ENCODE assay signal across 1 cellular context in the genomic region with DNA sequence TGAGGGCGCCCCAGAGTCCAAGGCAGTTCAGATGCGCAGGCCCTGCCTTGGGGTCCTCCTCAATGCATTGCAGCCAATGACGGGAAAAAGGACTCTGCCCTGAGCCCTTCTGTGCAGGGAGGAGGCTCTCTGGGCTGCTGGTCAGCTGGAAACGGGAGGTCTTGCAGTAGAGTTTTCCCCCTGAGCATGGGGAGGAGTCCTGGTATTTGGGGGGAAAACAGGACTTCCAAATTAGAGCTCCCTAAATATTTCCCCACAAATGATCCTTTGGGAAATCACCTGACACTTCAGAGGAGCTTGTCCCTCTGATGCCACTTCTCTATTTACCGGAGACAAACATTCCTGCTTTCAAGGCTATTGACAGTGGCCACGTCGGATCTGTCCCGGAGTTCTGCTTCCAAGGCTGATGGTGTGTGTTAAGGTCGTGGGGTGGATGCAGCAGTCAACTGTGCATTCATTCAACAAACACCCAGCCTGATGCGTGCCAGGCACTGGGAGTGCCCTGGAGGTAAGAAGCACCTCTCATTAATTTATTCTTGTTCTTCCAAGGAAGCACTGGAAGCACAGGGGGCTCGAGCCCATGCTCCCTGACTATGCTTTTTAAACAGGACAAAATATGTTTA.
TF ChIP-seq lines count a peak whose summit lies in the region.

No MANE protein-coding gene starts in this region.

TF ChIP-seq in HepG2, 621 proteins besides CTCF, POLR2A, EP300 and RAD21 (continued from another document and continues in another):
- TF ChIP-seq, protein P1, sequence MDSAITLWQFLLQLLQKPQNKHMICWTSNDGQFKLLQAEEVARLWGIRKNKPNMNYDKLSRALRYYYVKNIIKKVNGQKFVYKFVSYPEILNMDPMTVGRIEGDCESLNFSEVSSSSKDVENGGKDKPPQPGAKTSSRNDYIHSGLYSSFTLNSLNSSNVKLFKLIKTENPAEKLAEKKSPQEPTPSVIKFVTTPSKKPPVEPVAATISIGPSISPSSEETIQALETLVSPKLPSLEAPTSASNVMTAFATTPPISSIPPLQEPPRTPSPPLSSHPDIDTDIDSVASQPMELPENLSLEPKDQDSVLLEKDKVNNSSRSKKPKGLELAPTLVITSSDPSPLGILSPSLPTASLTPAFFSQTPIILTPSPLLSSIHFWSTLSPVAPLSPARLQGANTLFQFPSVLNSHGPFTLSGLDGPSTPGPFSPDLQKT (CRISPR knock-in tag; IDR thresholded peaks at IDR 0.05; ENCODE audit: borderline replicate concordance) = no peak
- TF ChIP-seq, protein P2, sequence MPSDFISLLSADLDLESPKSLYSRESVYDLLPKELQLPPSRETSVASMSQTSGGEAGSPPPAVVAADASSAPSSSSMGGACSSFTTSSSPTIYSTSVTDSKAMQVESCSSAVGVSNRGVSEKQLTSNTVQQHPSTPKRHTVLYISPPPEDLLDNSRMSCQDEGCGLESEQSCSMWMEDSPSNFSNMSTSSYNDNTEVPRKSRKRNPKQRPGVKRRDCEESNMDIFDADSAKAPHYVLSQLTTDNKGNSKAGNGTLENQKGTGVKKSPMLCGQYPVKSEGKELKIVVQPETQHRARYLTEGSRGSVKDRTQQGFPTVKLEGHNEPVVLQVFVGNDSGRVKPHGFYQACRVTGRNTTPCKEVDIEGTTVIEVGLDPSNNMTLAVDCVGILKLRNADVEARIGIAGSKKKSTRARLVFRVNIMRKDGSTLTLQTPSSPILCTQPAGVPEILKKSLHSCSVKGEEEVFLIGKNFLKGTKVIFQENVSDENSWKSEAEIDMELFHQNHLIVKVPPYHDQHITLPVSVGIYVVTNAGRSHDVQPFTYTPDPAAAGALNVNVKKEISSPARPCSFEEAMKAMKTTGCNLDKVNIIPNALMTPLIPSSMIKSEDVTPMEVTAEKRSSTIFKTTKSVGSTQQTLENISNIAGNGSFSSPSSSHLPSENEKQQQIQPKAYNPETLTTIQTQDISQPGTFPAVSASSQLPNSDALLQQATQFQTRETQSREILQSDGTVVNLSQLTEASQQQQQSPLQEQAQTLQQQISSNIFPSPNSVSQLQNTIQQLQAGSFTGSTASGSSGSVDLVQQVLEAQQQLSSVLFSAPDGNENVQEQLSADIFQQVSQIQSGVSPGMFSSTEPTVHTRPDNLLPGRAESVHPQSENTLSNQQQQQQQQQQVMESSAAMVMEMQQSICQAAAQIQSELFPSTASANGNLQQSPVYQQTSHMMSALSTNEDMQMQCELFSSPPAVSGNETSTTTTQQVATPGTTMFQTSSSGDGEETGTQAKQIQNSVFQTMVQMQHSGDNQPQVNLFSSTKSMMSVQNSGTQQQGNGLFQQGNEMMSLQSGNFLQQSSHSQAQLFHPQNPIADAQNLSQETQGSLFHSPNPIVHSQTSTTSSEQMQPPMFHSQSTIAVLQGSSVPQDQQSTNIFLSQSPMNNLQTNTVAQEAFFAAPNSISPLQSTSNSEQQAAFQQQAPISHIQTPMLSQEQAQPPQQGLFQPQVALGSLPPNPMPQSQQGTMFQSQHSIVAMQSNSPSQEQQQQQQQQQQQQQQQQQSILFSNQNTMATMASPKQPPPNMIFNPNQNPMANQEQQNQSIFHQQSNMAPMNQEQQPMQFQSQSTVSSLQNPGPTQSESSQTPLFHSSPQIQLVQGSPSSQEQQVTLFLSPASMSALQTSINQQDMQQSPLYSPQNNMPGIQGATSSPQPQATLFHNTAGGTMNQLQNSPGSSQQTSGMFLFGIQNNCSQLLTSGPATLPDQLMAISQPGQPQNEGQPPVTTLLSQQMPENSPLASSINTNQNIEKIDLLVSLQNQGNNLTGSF (CRISPR knock-in tag; IDR thresholded peaks at IDR 0.05) = no peak
- TF ChIP-seq, protein P3, sequence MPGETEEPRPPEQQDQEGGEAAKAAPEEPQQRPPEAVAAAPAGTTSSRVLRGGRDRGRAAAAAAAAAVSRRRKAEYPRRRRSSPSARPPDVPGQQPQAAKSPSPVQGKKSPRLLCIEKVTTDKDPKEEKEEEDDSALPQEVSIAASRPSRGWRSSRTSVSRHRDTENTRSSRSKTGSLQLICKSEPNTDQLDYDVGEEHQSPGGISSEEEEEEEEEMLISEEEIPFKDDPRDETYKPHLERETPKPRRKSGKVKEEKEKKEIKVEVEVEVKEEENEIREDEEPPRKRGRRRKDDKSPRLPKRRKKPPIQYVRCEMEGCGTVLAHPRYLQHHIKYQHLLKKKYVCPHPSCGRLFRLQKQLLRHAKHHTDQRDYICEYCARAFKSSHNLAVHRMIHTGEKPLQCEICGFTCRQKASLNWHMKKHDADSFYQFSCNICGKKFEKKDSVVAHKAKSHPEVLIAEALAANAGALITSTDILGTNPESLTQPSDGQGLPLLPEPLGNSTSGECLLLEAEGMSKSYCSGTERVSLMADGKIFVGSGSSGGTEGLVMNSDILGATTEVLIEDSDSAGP (CRISPR knock-in tag; IDR thresholded peaks at IDR 0.05; ENCODE audit: borderline replicate concordance) = peak; percentile 79
- TF ChIP-seq TSC22D2 (CRISPR knock-in tag; IDR thresholded peaks at IDR 0.05; ENCODE audit: borderline replicate concordance) (no peak; the same call in 1 of the 2 replicates), ZNF546 (CRISPR knock-in tag; conservative IDR thresholded peaks at IDR 0.05) (0 out of 2 replicates have a peak, but pooled peaks have one; percentile 31), MAZ (IDR thresholded peaks at IDR 0.05; ENCODE audit: borderline replicate concordance, low read depth, low read length) (peak; percentile 64), MAZ (CRISPR knock-in tag; IDR thresholded peaks at IDR 0.05; ENCODE audit: low read depth) (peak; percentile 78), ZNF747 (CRISPR knock-in tag; IDR thresholded peaks at IDR 0.05; ENCODE audit: borderline replicate concordance) (peak; percentile 93; the same call in 1 of the 2 replicates), ZKSCAN1 (IDR thresholded peaks at IDR 0.05; ENCODE audit: low read length) (peak; percentile 81), SP140L (CRISPR knock-in tag; IDR thresholded peaks at IDR 0.05; ENCODE audit: borderline replicate concordance) (0 out of 2 replicates have a peak, but pooled peaks have one; percentile 40), CBFB (CRISPR knock-in tag; IDR thresholded peaks at IDR 0.05) (peak; percentile 92), MTF2 (CRISPR knock-in tag; IDR thresholded peaks at IDR 0.05; ENCODE audit: borderline replicate concordance) (no peak), ZNF12 (CRISPR knock-in tag; IDR thresholded peaks at IDR 0.05) (peak; percentile 76), NR2C2 (CRISPR knock-in tag; IDR thresholded peaks at IDR 0.05; ENCODE audit: borderline replicate concordance) (peak; percentile 51; the same call in 1 of the 2 replicates), ZNF558 (CRISPR knock-in tag; IDR thresholded peaks at IDR 0.05; ENCODE audit: borderline replicate concordance) (peak; percentile 69; the same call in 1 of the 2 replicates), PHF5A (CRISPR knock-in tag; IDR thresholded peaks at IDR 0.05; ENCODE audit: low read depth, unreplicated experiment) (peak; percentile 86), HNRNPLL (IDR thresholded peaks at IDR 0.05; ENCODE audit: low read depth, low read length, poor library complexity, severe bottlenecking) (no peak), GTF3A (CRISPR knock-in tag; conservative IDR thresholded peaks at IDR 0.05) (no peak), ZNF550 (CRISPR knock-in tag; IDR thresholded peaks at IDR 0.05; ENCODE audit: borderline replicate concordance) (no peak), CAMTA2 (CRISPR knock-in tag; IDR thresholded peaks at IDR 0.05; ENCODE audit: borderline replicate concordance) (no peak), ZNF780A (CRISPR knock-in tag; IDR thresholded peaks at IDR 0.05) (peak; percentile 69; the same call in 1 of the 2 replicates), CC2D1A (CRISPR knock-in tag; IDR thresholded peaks at IDR 0.05) (no peak), CEBPB (IDR thresholded peaks at IDR 0.05; ENCODE audit: borderline replicate concordance, low read depth, low read length) (peak; percentile 65), ZNF879 (CRISPR knock-in tag; IDR thresholded peaks at IDR 0.05) (no peak), ZFY (CRISPR knock-in tag; IDR thresholded peaks at IDR 0.05) (peak; percentile 11; the same call in 1 of the 2 replicates), MED13 (CRISPR knock-in tag; IDR thresholded peaks at IDR 0.05) (no peak), RXRB (CRISPR knock-in tag; IDR thresholded peaks at IDR 0.05; ENCODE audit: borderline replicate concordance) (peak; percentile 96), DMAP1 (CRISPR knock-in tag; IDR thresholded peaks at IDR 0.05) (peak; percentile 92), ZNF709 (CRISPR knock-in tag; IDR thresholded peaks at IDR 0.05) (no peak), THYN1 (CRISPR knock-in tag; IDR thresholded peaks at IDR 0.05; ENCODE audit: borderline replicate concordance, low read depth) (no peak), FOSL1 (CRISPR knock-in tag; IDR thresholded peaks at IDR 0.05; ENCODE audit: borderline replicate concordance) (peak; percentile 16; the same call in 1 of the 2 replicates), ZNF33A (CRISPR knock-in tag; IDR thresholded peaks at IDR 0.05; ENCODE audit: borderline replicate concordance) (no peak), STAT5B (CRISPR knock-in tag; IDR thresholded peaks at IDR 0.05) (no peak), ZSCAN12 (CRISPR knock-in tag; IDR thresholded peaks at IDR 0.05) (no peak; the same call in 1 of the 2 replicates), ZC3H13 (CRISPR knock-in tag; IDR thresholded peaks at IDR 0.05) (peak; percentile 75; the same call in 1 of the 2 replicates)
- TF ChIP-seq, protein P4, sequence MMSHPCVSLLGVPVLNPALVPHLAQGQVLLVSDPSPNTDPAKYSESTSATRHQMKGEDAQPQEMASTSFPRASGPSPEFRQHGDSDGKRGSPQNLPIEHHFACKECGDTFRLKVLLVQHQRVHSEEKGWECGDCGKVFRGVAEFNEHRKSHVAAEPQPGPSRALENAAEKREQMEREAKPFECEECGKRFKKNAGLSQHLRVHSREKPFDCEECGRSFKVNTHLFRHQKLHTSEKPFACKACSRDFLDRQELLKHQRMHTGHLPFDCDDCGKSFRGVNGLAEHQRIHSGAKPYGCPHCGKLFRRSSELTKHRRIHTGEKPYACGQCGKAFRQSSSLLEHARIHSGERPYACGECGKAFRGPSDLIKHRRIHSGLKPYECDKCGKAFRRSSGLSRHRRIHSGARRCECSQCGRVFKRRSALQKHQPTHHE (CRISPR knock-in tag; IDR thresholded peaks at IDR 0.05; ENCODE audit: borderline replicate concordance) = peak; percentile 72; the same call in 1 of the 2 replicates
- TF ChIP-seq, protein P5, sequence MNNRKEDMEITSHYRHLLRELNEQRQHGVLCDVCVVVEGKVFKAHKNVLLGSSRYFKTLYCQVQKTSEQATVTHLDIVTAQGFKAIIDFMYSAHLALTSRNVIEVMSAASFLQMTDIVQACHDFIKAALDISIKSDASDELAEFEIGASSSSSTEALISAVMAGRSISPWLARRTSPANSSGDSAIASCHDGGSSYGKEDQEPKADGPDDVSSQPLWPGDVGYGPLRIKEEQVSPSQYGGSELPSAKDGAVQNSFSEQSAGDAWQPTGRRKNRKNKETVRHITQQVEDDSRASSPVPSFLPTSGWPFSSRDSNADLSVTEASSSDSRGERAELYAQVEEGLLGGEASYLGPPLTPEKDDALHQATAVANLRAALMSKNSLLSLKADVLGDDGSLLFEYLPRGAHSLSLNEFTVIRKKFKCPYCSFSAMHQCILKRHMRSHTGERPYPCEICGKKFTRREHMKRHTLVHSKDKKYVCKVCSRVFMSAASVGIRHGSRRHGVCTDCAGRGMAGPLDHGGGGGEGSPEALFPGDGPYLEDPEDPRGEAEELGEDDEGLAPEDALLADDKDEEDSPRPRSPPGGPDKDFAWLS (CRISPR knock-in tag; IDR thresholded peaks at IDR 0.05; ENCODE audit: borderline replicate concordance) = no peak; the same call in none of the 2 replicates
- TF ChIP-seq, protein P6, sequence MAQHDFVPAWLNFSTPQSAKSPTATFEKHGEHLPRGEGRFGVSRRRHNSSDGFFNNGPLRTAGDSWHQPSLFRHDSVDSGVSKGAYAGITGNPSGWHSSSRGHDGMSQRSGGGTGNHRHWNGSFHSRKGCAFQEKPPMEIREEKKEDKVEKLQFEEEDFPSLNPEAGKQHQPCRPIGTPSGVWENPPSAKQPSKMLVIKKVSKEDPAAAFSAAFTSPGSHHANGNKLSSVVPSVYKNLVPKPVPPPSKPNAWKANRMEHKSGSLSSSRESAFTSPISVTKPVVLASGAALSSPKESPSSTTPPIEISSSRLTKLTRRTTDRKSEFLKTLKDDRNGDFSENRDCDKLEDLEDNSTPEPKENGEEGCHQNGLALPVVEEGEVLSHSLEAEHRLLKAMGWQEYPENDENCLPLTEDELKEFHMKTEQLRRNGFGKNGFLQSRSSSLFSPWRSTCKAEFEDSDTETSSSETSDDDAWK (CRISPR knock-in tag; IDR thresholded peaks at IDR 0.05) = no peak
- TF ChIP-seq, protein P7, sequence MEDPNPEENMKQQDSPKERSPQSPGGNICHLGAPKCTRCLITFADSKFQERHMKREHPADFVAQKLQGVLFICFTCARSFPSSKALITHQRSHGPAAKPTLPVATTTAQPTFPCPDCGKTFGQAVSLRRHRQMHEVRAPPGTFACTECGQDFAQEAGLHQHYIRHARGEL (CRISPR knock-in tag; IDR thresholded peaks at IDR 0.05) = no peak
- TF ChIP-seq, protein P8, sequence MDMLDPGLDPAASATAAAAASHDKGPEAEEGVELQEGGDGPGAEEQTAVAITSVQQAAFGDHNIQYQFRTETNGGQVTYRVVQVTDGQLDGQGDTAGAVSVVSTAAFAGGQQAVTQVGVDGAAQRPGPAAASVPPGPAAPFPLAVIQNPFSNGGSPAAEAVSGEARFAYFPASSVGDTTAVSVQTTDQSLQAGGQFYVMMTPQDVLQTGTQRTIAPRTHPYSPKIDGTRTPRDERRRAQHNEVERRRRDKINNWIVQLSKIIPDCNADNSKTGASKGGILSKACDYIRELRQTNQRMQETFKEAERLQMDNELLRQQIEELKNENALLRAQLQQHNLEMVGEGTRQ (IDR thresholded peaks at IDR 0.05; ENCODE audit: low read depth, low read length) = no peak
- TF ChIP-seq, protein P8 (CRISPR knock-in tag; IDR thresholded peaks at IDR 0.05; ENCODE audit: borderline replicate concordance) = peak; percentile 66; the same call in 1 of the 2 replicates
- TF ChIP-seq, protein P9, sequence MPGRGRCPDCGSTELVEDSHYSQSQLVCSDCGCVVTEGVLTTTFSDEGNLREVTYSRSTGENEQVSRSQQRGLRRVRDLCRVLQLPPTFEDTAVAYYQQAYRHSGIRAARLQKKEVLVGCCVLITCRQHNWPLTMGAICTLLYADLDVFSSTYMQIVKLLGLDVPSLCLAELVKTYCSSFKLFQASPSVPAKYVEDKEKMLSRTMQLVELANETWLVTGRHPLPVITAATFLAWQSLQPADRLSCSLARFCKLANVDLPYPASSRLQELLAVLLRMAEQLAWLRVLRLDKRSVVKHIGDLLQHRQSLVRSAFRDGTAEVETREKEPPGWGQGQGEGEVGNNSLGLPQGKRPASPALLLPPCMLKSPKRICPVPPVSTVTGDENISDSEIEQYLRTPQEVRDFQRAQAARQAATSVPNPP (CRISPR knock-in tag; IDR thresholded peaks at IDR 0.05) = peak; percentile 43; the same call in 1 of the 2 replicates
- TF ChIP-seq, protein P10, sequence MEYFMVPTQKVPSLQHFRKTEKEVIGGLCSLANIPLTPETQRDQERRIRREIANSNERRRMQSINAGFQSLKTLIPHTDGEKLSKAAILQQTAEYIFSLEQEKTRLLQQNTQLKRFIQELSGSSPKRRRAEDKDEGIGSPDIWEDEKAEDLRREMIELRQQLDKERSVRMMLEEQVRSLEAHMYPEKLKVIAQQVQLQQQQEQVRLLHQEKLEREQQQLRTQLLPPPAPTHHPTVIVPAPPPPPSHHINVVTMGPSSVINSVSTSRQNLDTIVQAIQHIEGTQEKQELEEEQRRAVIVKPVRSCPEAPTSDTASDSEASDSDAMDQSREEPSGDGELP (IDR thresholded peaks at IDR 0.05; ENCODE audit: borderline replicate concordance, low read depth) = peak; percentile 94
